ENCODE assay signal across 8 cellular contexts in the genomic region with DNA sequence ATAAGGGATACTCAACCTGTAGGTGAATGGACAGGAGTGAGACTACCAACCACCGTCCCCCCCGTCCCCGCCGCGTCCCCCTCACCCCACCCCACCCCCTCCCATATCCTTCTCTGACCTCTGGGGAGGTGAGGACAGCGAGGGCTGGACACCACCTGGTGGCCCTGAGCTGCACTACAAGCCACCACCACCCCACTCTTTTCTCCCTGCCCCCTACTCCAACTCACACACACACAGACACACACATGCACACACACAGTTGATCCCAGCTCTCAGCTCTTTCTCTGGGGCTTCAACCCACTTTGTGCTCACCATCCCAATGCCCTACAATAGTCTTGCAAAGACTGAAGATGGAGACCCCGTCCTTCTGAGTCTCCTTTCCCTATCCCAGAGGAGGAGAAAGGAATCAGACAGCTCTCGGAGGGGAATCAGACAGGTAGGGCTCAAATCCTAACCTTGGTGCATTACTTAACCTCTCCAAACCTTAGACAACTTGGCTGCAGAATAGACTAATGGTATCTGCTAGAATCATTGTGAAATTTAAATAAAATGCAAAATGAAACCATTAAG.
DNase-seq lines count a peak whose midpoint lies in the region; ATAC-seq and TF ChIP-seq lines count a peak whose summit lies in the region.

No MANE protein-coding gene starts in this region.

- H3K4me3 ChIP-seq in MM.1S (ENCODE audit: low read length): no peak overlapping the region

- H3K4me1 ChIP-seq in MM.1S (ENCODE audit: low read length): no peaks in the 10 kb centered on the region

- peaks cover 5% of the 10 kb centered on the region for H3K4me1 Mint-ChIP-seq in stimulated activated naive CD8-positive, alpha-beta T cell treated with anti-CD3 and anti-CD28 coated beads, Interleukin-15, amount 100 ng/mL, for 72 hours

- peak; percentile 61 to 83 for ATAC-seq in activated naive CD4-positive, alpha-beta T cell treated with anti-CD3 and anti-CD28 coated beads, Interleukin-2, amount 50 U/mL, for 72 hours
- ATAC-seq in stimulated activated naive CD8-positive, alpha-beta T cell treated with anti-CD3 and anti-CD28 coated beads, Interleukin-15, amount 100 ng/mL, for 72 hours: peak; percentile 75
- ATAC-seq in GM21619 (IDR thresholded peaks at IDR 0.05; ENCODE audit: unreplicated experiment): no peak

- H3K27ac Mint-ChIP-seq in activated naive CD4-positive, alpha-beta T cell treated with anti-CD3 and anti-CD28 coated beads, Interleukin-2, amount 50 U/mL, for 72 hours: no peak overlapping the region
- peak overlapping the region in 1 of 2 donors; percentile 22 for H3K27ac Mint-ChIP-seq in stimulated activated naive CD8-positive, alpha-beta T cell treated with anti-CD3 and anti-CD28 coated beads, Interleukin-15, amount 100 ng/mL, for 72 hours

- H3K36me3 ChIP-seq in MM.1S (replicated peaks; ENCODE audit: insufficient read depth, low read length): no peaks in the 10 kb centered on the region

- H3K9me3 ChIP-seq in MM.1S (replicated peaks; ENCODE audit: insufficient read depth, low read length): no peaks in the 10 kb centered on the region

- H3K27me3 ChIP-seq in MM.1S (replicated peaks; ENCODE audit: insufficient read depth, low read length): no peaks in the 10 kb centered on the region

- H3K27me3 Mint-ChIP-seq in stimulated activated naive CD8-positive, alpha-beta T cell treated with anti-CD3 and anti-CD28 coated beads, Interleukin-15, amount 100 ng/mL, for 72 hours: peaks cover 31% of the 10 kb centered on the region

- H3K9me3 Mint-ChIP-seq in activated naive CD4-positive, alpha-beta T cell treated with anti-CD3 and anti-CD28 coated beads, Interleukin-2, amount 50 U/mL, for 72 hours: no peaks in the 10 kb centered on the region
- no peaks in the 10 kb centered on the region for H3K9me3 Mint-ChIP-seq in stimulated activated naive CD8-positive, alpha-beta T cell treated with anti-CD3 and anti-CD28 coated beads, Interleukin-15, amount 100 ng/mL, for 72 hours

- no peak overlapping the region for H3K27ac ChIP-seq in MM.1S (ENCODE audit: low read length)

- no peaks in the 10 kb centered on the region for H3F3A ChIP-seq in MM.1S (ENCODE audit: insufficient read depth, low read length)

- H3K4me3 Mint-ChIP-seq in stimulated activated naive CD8-positive, alpha-beta T cell treated with anti-CD3 and anti-CD28 coated beads, Interleukin-15, amount 100 ng/mL, for 72 hours: no peak overlapping the region

- peak; percentile 46 for DNase-seq in activated CD4-positive, CD25-positive, alpha-beta regulatory T cell treated with anti-CD3 and anti-CD28 coated beads, Interleukin-2, amount 50 U/mL, for 72 hours
- no peak for DNase-seq in activated CD4-positive, CD25-positive, alpha-beta regulatory T cell (lab: John Stamatoyannopoulos, UW)
- peak; percentile 33 for DNase-seq in MM.1S
- peak in 1 of 2 donors; percentile 37 for DNase-seq in activated naive CD4-positive, alpha-beta T cell treated with anti-CD3 and anti-CD28 coated beads, Interleukin-2, amount 50 U/mL, for 72 hours (ENCODE audit: low spot score in 2 of 2)
- DNase-seq in hepatic stellate cell (ENCODE audit: low spot score): peak; percentile 73
- no peak for DNase-seq in stimulated activated naive CD8-positive, alpha-beta T cell treated with anti-CD3 and anti-CD28 coated beads, Interleukin-15, amount 100 ng/mL, for 72 hours
- DNase-seq in NCI-H446 (lab: John Stamatoyannopoulos, UW): no peak

- H3K36me3 Mint-ChIP-seq in activated naive CD4-positive, alpha-beta T cell treated with anti-CD3 and anti-CD28 coated beads, Interleukin-2, amount 50 U/mL, for 72 hours: no peaks in the 10 kb centered on the region

- peak; percentile 59 for TF ChIP-seq CTCF in MM.1S (IDR thresholded peaks at IDR 0.05; ENCODE audit: low read length)

- no peaks in the 10 kb centered on the region for H3K9me2 ChIP-seq in MM.1S (replicated peaks; ENCODE audit: insufficient read depth, low read length)

- no peaks in the 10 kb centered on the region for H3K79me2 ChIP-seq in MM.1S (ENCODE audit: low read length)

- H3K4me2 ChIP-seq in MM.1S (ENCODE audit: low read depth, low read length): peak overlapping the region; percentile 28; the same call in 1 of the 2 replicates

- peak overlapping the region; percentile 33 for H2AFZ ChIP-seq in MM.1S (ENCODE audit: low read length)

- no peaks in the 10 kb centered on the region for H4K20me1 ChIP-seq in MM.1S (ENCODE audit: insufficient read depth, low read length)

- no peak overlapping the region for H3K9ac ChIP-seq in MM.1S (ENCODE audit: low read length)

Comparison
In these comparisons a context has a peak if more than half of its experiments do, and no peak if none do; other contexts are left out.
1. DNase-seq: peak in activated CD4-positive, CD25-positive, alpha-beta regulatory T cell treated with anti-CD3 and anti-CD28 coated beads, Interleukin-2, amount 50 U/mL, for 72 hours (single experiment), MM.1S (single experiment) and hepatic stellate cell (single experiment); none in activated CD4-positive, CD25-positive, alpha-beta regulatory T cell (0 of 4), stimulated activated naive CD8-positive, alpha-beta T cell treated with anti-CD3 and anti-CD28 coated beads, Interleukin-15, amount 100 ng/mL, for 72 hours (0 of 2) and NCI-H446 (0 of 2).